9 cellular contexts compared by ENCODE assay signal in the genomic region with DNA sequence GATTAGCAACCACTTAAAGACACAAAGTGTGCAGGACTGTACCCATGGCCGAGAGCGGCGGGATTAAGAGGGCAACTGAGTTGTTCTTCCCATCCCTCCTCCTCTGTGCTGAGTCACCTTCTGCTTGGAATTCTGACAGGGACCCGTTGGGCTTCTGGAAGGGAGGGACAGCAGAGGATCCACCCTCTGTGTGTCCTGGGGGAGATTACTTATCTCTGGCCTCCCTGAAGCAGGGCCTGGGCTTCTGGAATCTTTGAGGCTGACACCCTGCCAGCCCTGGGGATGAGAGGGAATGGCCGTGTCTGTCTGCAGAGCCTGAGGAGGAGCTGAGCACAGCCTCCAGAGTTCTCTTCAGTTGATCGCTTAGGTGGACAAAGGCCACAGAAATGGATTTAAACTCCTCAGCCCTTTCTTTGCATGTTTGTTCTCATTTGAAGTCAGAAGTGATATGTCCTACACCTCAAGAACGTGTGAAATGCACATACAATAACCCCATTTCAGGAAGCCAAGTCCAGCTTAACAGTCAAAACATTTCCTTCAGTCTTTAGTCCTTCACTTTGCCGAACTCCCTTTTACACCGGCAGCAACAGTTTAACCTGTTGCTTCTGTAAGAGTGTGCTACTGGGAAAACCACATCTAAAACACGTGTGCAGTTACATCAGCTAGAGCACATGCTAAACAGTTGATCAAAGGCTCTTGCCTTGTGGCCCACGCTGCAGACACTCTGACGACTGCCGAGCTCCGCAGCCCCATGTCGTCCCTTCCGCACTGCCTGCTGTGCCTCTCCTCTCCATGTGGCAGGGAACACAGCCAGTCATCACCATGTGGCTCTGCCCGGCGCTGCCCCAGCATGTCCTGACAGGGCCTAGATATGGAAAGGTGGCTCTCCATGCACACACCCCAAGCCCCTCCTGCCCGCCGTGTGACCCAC. TPM values are rescaled to one million over a fixed set of nuclear protein-coding genes. Genes with fewer than 3 reads are reported as not detected.
DNase-seq lines count a peak whose midpoint lies in the region; ATAC-seq, FAIRE-seq and TF ChIP-seq lines count a peak whose summit lies in the region.
"Had no signal": no experiment of that assay in that cellular context is flagged by ENCODE, and none has a peak within 500 bp of the region (broad histone marks: within the 10 kb centered on the region; RNA-seq: fewer than 3 reads in every experiment).

No MANE protein-coding gene starts in this region.

- no peak overlapping the region for H3K9ac ChIP-seq in endothelial cell of umbilical vein (replicated peaks; ENCODE audit: extremely low read depth, insufficient read depth, low read length)

- TF ChIP-seq POLR2A in endothelial cell of umbilical vein (IDR thresholded peaks at IDR 0.05; ENCODE audit: low read depth, low read length) (no peak), adrenal gland (IDR thresholded peaks at IDR 0.05) (no peak)

- peak overlapping the region; percentile 96 for H3K27ac Mint-ChIP-seq in activated CD8-positive, alpha-beta T cell treated with anti-CD3 and anti-CD28 coated beads, Interleukin-2, amount 10 ng/mL, durations not matched to agents 7 days and 5 days

- no peaks in the 10 kb centered on the region for H3K79me2 ChIP-seq in endothelial cell of umbilical vein (ENCODE audit: control insufficient read depth, insufficient read depth, low read length)

- H3K4me2 ChIP-seq in endothelial cell of umbilical vein (ENCODE audit: insufficient read depth, low read length): no peak overlapping the region

- no peaks in the 10 kb centered on the region for H3K27me3 ChIP-seq in HL-60 (ENCODE audit: insufficient read depth, poor library complexity, severe bottlenecking)
- H3K27me3 ChIP-seq in endothelial cell of umbilical vein (ENCODE audit: control insufficient read depth in 2 of 2, insufficient read depth in 2 of 2, low read length in 2 of 2): no peaks in the 10 kb centered on the region
- H3K27me3 ChIP-seq in adrenal gland: no peaks in the 10 kb centered on the region

- H3K9me3 ChIP-seq in endothelial cell of umbilical vein (replicated peaks; ENCODE audit: control insufficient read depth, insufficient read depth, low read length) (no peaks in the 10 kb centered on the region), adrenal gland (replicated peaks in 1 of 3) (no peaks in the 10 kb centered on the region)

- H3K4me1 ChIP-seq in endothelial cell of umbilical vein (ENCODE audit: control insufficient read depth, extremely low read depth, insufficient read depth, low read length) (no peaks in the 10 kb centered on the region), adrenal gland (replicated peaks in 1 of 2) (no peaks in the 10 kb centered on the region)

- no peak overlapping the region for H2AFZ ChIP-seq in endothelial cell of umbilical vein (ENCODE audit: low read depth, low read length)

- peak overlapping the region; percentile 68 for H3K4me3 Mint-ChIP-seq in activated CD8-positive, alpha-beta T cell treated with anti-CD3 and anti-CD28 coated beads, Interleukin-2, amount 10 ng/mL, durations not matched to agents 7 days and 5 days

- POLR2A ChIA-PET in activated CD8-positive, alpha-beta T cell treated with anti-CD3 and anti-CD28 coated beads, Interleukin-2, amount 10 ng/mL, durations not matched to agents 7 days and 5 days (lab: Charles Lee): interaction anchor here (0.6 to 7.5 kb wide), 12 partner anchors 8 to 211 kb away, joined by 3 to 101 read pairs (median 8); a partner anchor contains a TSS
- POLR2A ChIA-PET in endothelial cell of umbilical vein (lab: Charles Lee): no interaction called here

- H3K36me3 Mint-ChIP-seq in activated CD8-positive, alpha-beta T cell treated with anti-CD3 and anti-CD28 coated beads, Interleukin-2, amount 10 ng/mL, durations not matched to agents 7 days and 5 days (ENCODE audit: low read depth): peaks cover 93% of the 10 kb centered on the region

- ATAC-seq in activated CD8-positive, alpha-beta T cell treated with anti-CD3 and anti-CD28 coated beads, Interleukin-2, amount 10 ng/mL, durations not matched to agents 7 days and 5 days: peak; percentile 87
- no peak for ATAC-seq in GM18519 (IDR thresholded peaks at IDR 0.05; ENCODE audit: low FRiP score, unreplicated experiment)

- peak overlapping the region; percentile 82 for H3K27ac ChIP-seq in HL-60 (replicated peaks)
- H3K27ac ChIP-seq in endothelial cell of umbilical vein (ENCODE audit: insufficient read depth, low read depth, low read length): no peak overlapping the region
- peak overlapping the region in 1 of 5 donors; percentile 3 for H3K27ac ChIP-seq in adrenal gland

- no peak for TF ChIP-seq CTCF in HL-60 (IDR thresholded peaks at IDR 0.05; ENCODE audit: insufficient read depth, low read length)
- TF ChIP-seq CTCF in endothelial cell of umbilical vein (IDR thresholded peaks at IDR 0.05; ENCODE audit: extremely low read depth in 1 of 2, insufficient read depth in 1 of 2, low read depth in 1 of 2, low read length in 2 of 2): no peak
- no peak for TF ChIP-seq CTCF in adrenal gland (IDR thresholded peaks at IDR 0.05)

- WGBS in adrenal gland, 4 donors: 62 to 67% (median 66%) methylated on average over 16 to 20 of the region's 20 CpGs

- no peak overlapping the region for H3K4me3 ChIP-seq in HL-60 (replicated peaks; ENCODE audit: insufficient read depth, low read length)
- no peak overlapping the region for H3K4me3 ChIP-seq in endothelial cell of umbilical vein (replicated peaks in 1 of 3; ENCODE audit: insufficient read depth in 1 of 3, low read depth in 1 of 3, low read length in 3 of 3)
- H3K4me3 ChIP-seq in adrenal gland: no peak overlapping the region

- H3K36me3 ChIP-seq in endothelial cell of umbilical vein (ENCODE audit: control insufficient read depth in 2 of 2, extremely low read depth in 1 of 2, insufficient read depth in 2 of 2, low read length in 2 of 2) (no peaks in the 10 kb centered on the region), adrenal gland (replicated peaks in 1 of 2) (no peaks in the 10 kb centered on the region)

- BruUV-seq in endothelial cell of umbilical vein (replicated peaks; lab: Mats Ljungman, UMichigan): no TSS peak

- DNase-seq in HL-60 (ENCODE audit: low read depth in 1 of 2, low spot score in 1 of 2): no peak
- peak; percentile 89 for DNase-seq in activated CD8-positive, alpha-beta T cell treated with anti-CD3 and anti-CD28 coated beads, Interleukin-2, amount 10 ng/mL, durations not matched to agents 7 days and 5 days
- no peak for DNase-seq in endothelial cell of umbilical vein (ENCODE audit: low read depth, low spot score)
- peak; percentile 63 to 70 for DNase-seq in stimulated activated CD4-positive, alpha-beta T cell treated with anti-CD3 and anti-CD28 coated beads, Interleukin-4, amount 100 ng/mL, for 48 hours (ENCODE audit: low read depth in 2 of 2)
- DNase-seq in MV-4-11 (lab: John Stamatoyannopoulos, UW): no peak
- DNase-seq in adrenal gland: no peak
- no peak for DNase-seq in NCI-H2029 treated with DMSO at 0.1 percent for 48 hours (lab: John Stamatoyannopoulos, UW)
- DNase-seq: NCI-H1694 treated with DMSO at 0.1 percent for 48 hours had no signal

- peaks cover 96% of the 10 kb centered on the region for H3K4me1 Mint-ChIP-seq in activated CD8-positive, alpha-beta T cell treated with anti-CD3 and anti-CD28 coated beads, Interleukin-2, amount 10 ng/mL, durations not matched to agents 7 days and 5 days (ENCODE audit: low read depth)

- H4K20me1 ChIP-seq in endothelial cell of umbilical vein (replicated peaks; ENCODE audit: control insufficient read depth, extremely low read depth, insufficient read depth, low read length): no peaks in the 10 kb centered on the region

- CTCF ChIA-PET in activated CD8-positive, alpha-beta T cell treated with anti-CD3 and anti-CD28 coated beads, Interleukin-2, amount 10 ng/mL, durations not matched to agents 7 days and 5 days (lab: Charles Lee): interaction anchor here (0.8 to 18.3 kb wide), 8 partner anchors 8 to 216 kb away, joined by 3 to 322 read pairs (median 26); no protein-coding TSS in a partner anchor
- CTCF ChIA-PET in endothelial cell of umbilical vein (lab: Charles Lee): no interaction called here

- no peaks in the 10 kb centered on the region for H3K27me3 Mint-ChIP-seq in activated CD8-positive, alpha-beta T cell treated with anti-CD3 and anti-CD28 coated beads, Interleukin-2, amount 10 ng/mL, durations not matched to agents 7 days and 5 days (ENCODE audit: low read depth)

- no peak for FAIRE-seq in endothelial cell of umbilical vein (lab: Jason Lieb, UNC)

- dilution Hi-C loops in endothelial cell of umbilical vein (cut with MboI; ENCODE audit: extremely low pct_ligation_motif_present, low sequenced_read_pairs): no loop called here

- H3K9me1 ChIP-seq in endothelial cell of umbilical vein (replicated peaks; ENCODE audit: control insufficient read depth, extremely low read depth, insufficient read depth, low read length): no peaks in the 10 kb centered on the region

- H3K9me3 Mint-ChIP-seq in activated CD8-positive, alpha-beta T cell treated with anti-CD3 and anti-CD28 coated beads, Interleukin-2, amount 10 ng/mL, durations not matched to agents 7 days and 5 days (ENCODE audit: insufficient read depth): no peaks in the 10 kb centered on the region

- intact Hi-C loops in endothelial cell of umbilical vein (cut with micrococcal nuclease) (loop anchor here (10.0 kb wide), 1 partner anchor 55 kb away; a partner anchor contains a TSS), adrenal gland (cut with DNase I) (no loop called here)

TF ChIP-seq in endothelial cell of umbilical vein, 7 proteins besides CTCF, POLR2A, EP300 and RAD21:
- TF ChIP-seq, protein P1, sequence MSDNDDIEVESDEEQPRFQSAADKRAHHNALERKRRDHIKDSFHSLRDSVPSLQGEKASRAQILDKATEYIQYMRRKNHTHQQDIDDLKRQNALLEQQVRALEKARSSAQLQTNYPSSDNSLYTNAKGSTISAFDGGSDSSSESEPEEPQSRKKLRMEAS (IDR thresholded peaks at IDR 0.05; ENCODE audit: insufficient read depth, insufficient read length): peak; percentile 24
- no peak for TF ChIP-seq EZH2 (IDR thresholded peaks at IDR 0.05; ENCODE audit: borderline replicate concordance, low read depth, low read length, severe bottlenecking)

RNA-seq across cellular contexts. Expression of a gene that starts 55.7 kb away (rescaled TPM):
- 100 to 1,000 TPM; 370 to 374 TPM for total RNA-seq in activated CD8-positive, alpha-beta T cell treated with anti-CD3 and anti-CD28 coated beads, Interleukin-2, amount 10 ng/mL, durations not matched to agents 7 days and 5 days
- total RNA-seq in endothelial cell of umbilical vein (0.20 TPM in 1 of 2 replicates, not detected in the other), adrenal gland (10 to 100 TPM in 6 of 8 donors, 1 to 10 TPM in 2; 3.2 to 31.5 (median 10.9) TPM)
- polyA plus RNA-seq in endothelial cell of umbilical vein (0.01 and 0.03 TPM in 2 replicates), adrenal gland (1 to 10 TPM in 2 of 3 donors, under 1 TPM in 1; 0.98 to 2.7 (median 2.4) TPM)
- polyA plus RNA-seq in endothelial cell of umbilical vein (2011; cell fraction: cytosol; rRNA removed): 0.01 and 0.04 TPM in 2 replicates
- polyA plus RNA-seq in endothelial cell of umbilical vein (2011; cell fraction: nucleus; rRNA removed): 0.07 TPM in 1 of 2 replicates, not detected in the other
- polyA plus RNA-seq in endothelial cell of umbilical vein (2012): not detected in 2 replicates
- polyA minus RNA-seq in endothelial cell of umbilical vein: 0.25 and 0.36 TPM in 2 replicates
- not detected for polyA minus RNA-seq in endothelial cell of umbilical vein (2011; cell fraction: cytosol; rRNA and poly(A)+ RNA removed)
- not detected in 2 replicates for polyA minus RNA-seq in endothelial cell of umbilical vein (2011; cell fraction: nucleus; rRNA and poly(A)+ RNA removed)

Comparison
In these comparisons a context has a peak if more than half of its experiments do, and no peak if none do; other contexts are left out.
1. DNase-seq: peak in activated CD8-positive, alpha-beta T cell treated with anti-CD3 and anti-CD28 coated beads, Interleukin-2, amount 10 ng/mL, durations not matched to agents 7 days and 5 days (single experiment) and stimulated activated CD4-positive, alpha-beta T cell treated with anti-CD3 and anti-CD28 coated beads, Interleukin-4, amount 100 ng/mL, for 48 hours (2 of 2); none in HL-60 (0 of 2), endothelial cell of umbilical vein (single experiment), MV-4-11 (single experiment), adrenal gland (0 of 7) and NCI-H2029 treated with DMSO at 0.1 percent for 48 hours (single experiment).
2. RNA of a gene that starts 55.7 kb away (total RNA-seq): 370 to 374 TPM in activated CD8-positive, alpha-beta T cell treated with anti-CD3 and anti-CD28 coated beads, Interleukin-2, amount 10 ng/mL, durations not matched to agents 7 days and 5 days; 3.2 to 31.5 TPM in adrenal gland and 0.20 TPM in endothelial cell of umbilical vein; every median in the first group is over 10 times any median in the second.